Comparison of ENCODE assay signal across 13 cellular contexts in the genomic region with DNA sequence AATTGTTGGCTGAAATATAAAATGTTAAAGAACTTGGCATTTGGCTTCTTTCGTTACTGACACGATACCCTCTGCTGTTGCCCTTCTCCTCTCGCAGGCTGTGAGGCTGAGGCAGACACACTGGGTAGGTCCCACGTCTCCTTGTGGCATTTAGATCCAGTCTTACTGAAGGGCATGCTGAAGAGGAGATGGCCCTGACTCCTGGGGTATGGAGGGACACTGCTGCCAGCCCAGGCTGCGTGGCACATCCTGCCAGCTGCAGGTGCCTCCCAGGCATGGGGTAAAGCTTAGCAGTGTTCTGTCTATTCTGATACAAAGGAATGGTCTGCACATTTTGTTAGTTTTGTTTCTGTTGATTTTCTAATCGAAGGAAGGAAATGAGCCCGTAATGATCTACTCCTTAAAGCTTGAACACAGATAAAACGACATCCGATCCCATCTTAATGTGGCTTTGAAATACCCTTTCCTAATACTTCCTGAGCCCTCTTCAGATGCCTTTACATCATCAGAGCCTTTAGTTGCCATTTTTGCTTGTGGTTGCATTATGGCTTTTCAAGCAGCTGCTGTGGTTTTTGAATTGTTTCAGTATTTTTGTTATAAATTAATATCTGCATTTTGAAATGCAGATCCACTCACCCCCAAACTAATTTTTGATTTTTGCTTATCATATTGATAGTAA.
A peak's percentile ranks its signal among the peaks of the same experiment; 100 is the strongest.
DNase-seq lines count a peak whose midpoint lies in the region; ATAC-seq, FAIRE-seq and TF ChIP-seq lines count a peak whose summit lies in the region.
"Had no signal": no experiment of that assay in that cellular context is flagged by ENCODE, and none has a peak within 500 bp of the region (broad histone marks: within the 10 kb centered on the region; RNA-seq: fewer than 3 reads in every experiment).

No MANE protein-coding gene starts in this region.

- H3K4me3 Mint-ChIP-seq in CD4-positive, alpha-beta T cell = peak overlapping the region; percentile 5
- H3K4me3 Mint-ChIP-seq in activated CD8-positive, alpha-beta T cell treated with anti-CD3 and anti-CD28 coated beads for 36 hours = peak overlapping the region; percentile 20
- H3K4me3 Mint-ChIP-seq: neural crest cell had no signal

- H3K27me3 Mint-ChIP-seq in CD4-positive, alpha-beta T cell = no peaks in the 10 kb centered on the region
- H3K27me3 Mint-ChIP-seq in activated CD8-positive, alpha-beta T cell treated with anti-CD3 and anti-CD28 coated beads for 36 hours = no peaks in the 10 kb centered on the region

- peak overlapping the region; percentile 69 for H3K27ac Mint-ChIP-seq in CD4-positive, alpha-beta T cell
- H3K27ac Mint-ChIP-seq in activated CD8-positive, alpha-beta T cell treated with anti-CD3 and anti-CD28 coated beads for 36 hours = peak overlapping the region; percentile 69

- peak; percentile 71 for ATAC-seq in CD4-positive, alpha-beta T cell (ENCODE audit: poor library complexity)
- ATAC-seq in activated CD8-positive, alpha-beta T cell treated with anti-CD3 and anti-CD28 coated beads for 36 hours = peak; percentile 38
- ATAC-seq in GM21381 (IDR thresholded peaks at IDR 0.05; ENCODE audit: unreplicated experiment) (no peak), GM18907 (IDR thresholded peaks at IDR 0.05; ENCODE audit: unreplicated experiment) (no peak), HG03378 (IDR thresholded peaks at IDR 0.05; ENCODE audit: unreplicated experiment) (no peak)

- no peak overlapping the region for H3K27ac ChIP-seq in CD4-positive, alpha-beta T cell (ENCODE audit: low read depth, low read length)

- FAIRE-seq in GM12892 (lab: Jason Lieb, UNC) = peak; percentile 92
- FAIRE-seq: colon, keratinocyte had no signal

- no peaks in the 10 kb centered on the region for H3K27me3 ChIP-seq in CD4-positive, alpha-beta T cell (ENCODE audit: control insufficient read depth, insufficient read depth, low read length)

- H3K9me3 Mint-ChIP-seq in CD4-positive, alpha-beta T cell = no peaks in the 10 kb centered on the region
- H3K9me3 Mint-ChIP-seq in activated CD8-positive, alpha-beta T cell treated with anti-CD3 and anti-CD28 coated beads for 36 hours = no peaks in the 10 kb centered on the region
- H3K9me3 Mint-ChIP-seq: neural crest cell had no signal

- intact Hi-C loops in CD4-positive, alpha-beta T cell (cut with DNase I, micrococcal nuclease) = no loop called here
- intact Hi-C loops in activated CD8-positive, alpha-beta T cell treated with anti-CD3 and anti-CD28 coated beads for 36 hours (cut with micrococcal nuclease) = no loop called here

- no peaks in the 10 kb centered on the region for H3K9me3 ChIP-seq in CD4-positive, alpha-beta T cell (ENCODE audit: control insufficient read depth, low read length)

- POLR2A ChIA-PET in CD4-positive, alpha-beta T cell (lab: Charles Lee) = no interaction called here
- POLR2A ChIA-PET in activated CD8-positive, alpha-beta T cell treated with anti-CD3 and anti-CD28 coated beads for 36 hours (lab: Charles Lee) = no interaction called here

- no peak for DNase-seq in CD4-positive, alpha-beta T cell
- DNase-seq in GM12892 (ENCODE audit: insufficient read length) (no peak), midbrain (lab: John Stamatoyannopoulos, UW) (peak; percentile 6), NCI-H345 treated with DMSO at 0.1 percent for 48 hours (lab: John Stamatoyannopoulos, UW; ENCODE audit: unreplicated experiment) (no peak)
- peak; percentile 24 for DNase-seq in activated CD8-positive, alpha-beta T cell treated with anti-CD3 and anti-CD28 coated beads for 36 hours
- DNase-seq: NCI-H510A treated with DMSO at 0.1 percent for 48 hours; stimulated activated CD4-positive, alpha-beta T cell treated with anti-CD3 and anti-CD28 coated beads, Interleukin-12 subunit alpha, Interleukin-12 subunit beta, amount 100 ng/mL, for 4 hours had no signal

- no peak for TF ChIP-seq CTCF in CD4-positive, alpha-beta T cell (IDR thresholded peaks at IDR 0.05)
- no peak for TF ChIP-seq CTCF in activated CD8-positive, alpha-beta T cell treated with anti-CD3 and anti-CD28 coated beads for 36 hours (IDR thresholded peaks at IDR 0.05)

- H3K4me1 Mint-ChIP-seq in CD4-positive, alpha-beta T cell (ENCODE audit: low read depth) = peaks cover 66% of the 10 kb centered on the region
- H3K4me1 Mint-ChIP-seq in activated CD8-positive, alpha-beta T cell treated with anti-CD3 and anti-CD28 coated beads for 36 hours (ENCODE audit: low read depth) = peaks cover 67% of the 10 kb centered on the region

- peaks cover 86% of the 10 kb centered on the region for H3K36me3 Mint-ChIP-seq in CD4-positive, alpha-beta T cell (ENCODE audit: low read depth)
- H3K36me3 Mint-ChIP-seq in activated CD8-positive, alpha-beta T cell treated with anti-CD3 and anti-CD28 coated beads for 36 hours (ENCODE audit: low read depth) = peaks cover 41% of the 10 kb centered on the region

- CTCF ChIA-PET in CD4-positive, alpha-beta T cell (lab: Charles Lee) = no interaction called here
- CTCF ChIA-PET in activated CD8-positive, alpha-beta T cell treated with anti-CD3 and anti-CD28 coated beads for 36 hours (lab: Charles Lee) = interaction anchor here (1.1 to 1.5 kb wide), 3 partner anchors 14 to 18 kb away, joined by 3 read pairs; no protein-coding TSS in a partner anchor

- TF ChIP-seq POLR2A in GM12892 (IDR thresholded peaks at IDR 0.05; ENCODE audit: low read depth, low read length) = no peak

Comparison
In these comparisons a context has a peak if more than half of its experiments do, and no peak if none do; other contexts are left out.
1. ATAC-seq: peak in CD4-positive, alpha-beta T cell (single experiment) and activated CD8-positive, alpha-beta T cell treated with anti-CD3 and anti-CD28 coated beads for 36 hours (single experiment); none in GM21381 (single experiment), GM18907 (single experiment) and HG03378 (single experiment).
2. DNase-seq: peak in activated CD8-positive, alpha-beta T cell treated with anti-CD3 and anti-CD28 coated beads for 36 hours (single experiment) and midbrain (single experiment); none in CD4-positive, alpha-beta T cell (0 of 10), GM12892 (single experiment) and NCI-H345 treated with DMSO at 0.1 percent for 48 hours (single experiment).